Comparison of ENCODE assay signal across 8 cellular contexts in genomic region chr1:223704921-223705878, GRCh38. TPM values are rescaled to one million over a fixed set of nuclear protein-coding genes. Genes with fewer than 3 reads are reported as not detected.
A peak's percentile ranks its signal among the peaks of the same experiment; 100 is the strongest.
DNase-seq lines count a peak whose midpoint lies in the region; ATAC-seq, FAIRE-seq and TF ChIP-seq lines count a peak whose summit lies in the region.

No MANE protein-coding gene starts in this region.

- no peaks in the 10 kb centered on the region for H3K9me3 Mint-ChIP-seq in natural killer cell

- no peaks in the 10 kb centered on the region for H3K36me3 Mint-ChIP-seq in natural killer cell

- H3K27ac Mint-ChIP-seq in natural killer cell: peak overlapping the region; percentile 34 to 55

- intact Hi-C loops in natural killer cell (cut with micrococcal nuclease): no loop called here

- H3K27me3 ChIP-seq in BLaER1 treated with 17β-estradiol and CSF1 and Interleukin-3, amounts not matched to agents 10 nM and 100 nM: no peaks in the 10 kb centered on the region
- no peaks in the 10 kb centered on the region for H3K27me3 ChIP-seq in MG63

- peak; percentile 59 to 79 (median 79) for ATAC-seq in natural killer cell

- H3K4me2 ChIP-seq in BLaER1 treated with 17β-estradiol and CSF1 and Interleukin-3, amounts not matched to agents 10 nM and 100 nM: peak overlapping the region in 6 of 11 experiments; percentile 11 to 59 (median 37); a peak in 8 of 22 replicates

- no peak for TF ChIP-seq CTCF in natural killer cell (IDR thresholded peaks at IDR 0.05)

- no peak overlapping the region for H3K4me3 Mint-ChIP-seq in natural killer cell

- no peaks in the 10 kb centered on the region; a peak in 1 of 22 replicates for H4K20me1 ChIP-seq in BLaER1 treated with 17β-estradiol and CSF1 and Interleukin-3, amounts not matched to agents 10 nM and 100 nM

- DNase-seq in MG63: peak; percentile 61
- peak; percentile 61 for DNase-seq in dermis blood vessel endothelial cell
- no peak for DNase-seq in natural killer cell
- no peak for DNase-seq in frontal cortex (ENCODE audit: low spot score in 2 of 2)
- DNase-seq in midbrain (lab: John Stamatoyannopoulos, UW): no peak
- DNase-seq in NCI-H748 treated with DMSO at 0.1 percent for 48 hours (lab: John Stamatoyannopoulos, UW): no peak
- no peak for DNase-seq in activated naive CD4-positive, alpha-beta T cell treated with anti-CD3 and anti-CD28 coated beads, Interleukin-2, amount 50 U/mL, for 16 hours

- H3K27me3 Mint-ChIP-seq in natural killer cell (ENCODE audit: low read depth in 2 of 2): no peaks in the 10 kb centered on the region

- no peak overlapping the region for H3K9ac ChIP-seq in BLaER1 treated with 17β-estradiol and CSF1 and Interleukin-3, amounts not matched to agents 10 nM and 100 nM

- no peaks in the 10 kb centered on the region for H3K9me3 ChIP-seq in BLaER1 treated with 17β-estradiol and CSF1 and Interleukin-3, amounts not matched to agents 10 nM and 100 nM (replicated peaks in 1 of 11)
- no peaks in the 10 kb centered on the region for H3K9me3 ChIP-seq in MG63

- H3K4me1 Mint-ChIP-seq in natural killer cell: peaks cover 12 to 13% of the 10 kb centered on the region in 2 donors

- H3K4me3 ChIP-seq in BLaER1 treated with 17β-estradiol and CSF1 and Interleukin-3, amounts not matched to agents 10 nM and 100 nM: no peak overlapping the region
- H3K4me3 ChIP-seq in MG63: no peak overlapping the region

- FAIRE-seq in frontal cortex (lab: Jason Lieb, UNC): no peak

- no peaks in the 10 kb centered on the region for H3K36me3 ChIP-seq in BLaER1 treated with 17β-estradiol and CSF1 and Interleukin-3, amounts not matched to agents 10 nM and 100 nM
- no peaks in the 10 kb centered on the region for H3K36me3 ChIP-seq in MG63

- H3K4me1 ChIP-seq in BLaER1 treated with 17β-estradiol and CSF1 and Interleukin-3, amounts not matched to agents 10 nM and 100 nM: peaks cover 6 to 43% (median 17%) of the 10 kb centered on the region in 10 experiments; a peak in 16 of 20 replicates

- no peak overlapping the region for H3K27ac ChIP-seq in BLaER1 treated with 17β-estradiol and CSF1 and Interleukin-3, amounts not matched to agents 10 nM and 100 nM

RNA-seq across cellular contexts. Expression of gene CAPN2, which starts 7.1 kb away (rescaled TPM):
- 198 and 218 TPM in 2 replicates for total RNA-seq in MG63 (2014; rRNA removed; shearing (Covaris generic); ENCODE audit: low replicate concordance)
- total RNA-seq in dermis blood vessel endothelial cell: 159 and 248 TPM in 2 replicates
- 100 to 1,000 TPM; 228 to 275 (median 236) TPM for total RNA-seq in natural killer cell
- 36.7 TPM for total RNA-seq in frontal cortex

RNA-seq across cellular contexts. Expression of gene CAPN8, which starts 39.7 kb away (rescaled TPM):
- not detected in 2 replicates for total RNA-seq in MG63 (2014; rRNA removed; shearing (Covaris generic); ENCODE audit: low replicate concordance)
- total RNA-seq in dermis blood vessel endothelial cell (not detected in 2 replicates), natural killer cell (1 to 10 TPM in 1 of 3 donors, under 1 TPM in 2; 0.18 to 6.7 (median 0.84) TPM), frontal cortex (not detected)

Comparison
In these comparisons a context has a peak if more than half of its experiments do, and no peak if none do; other contexts are left out.
1. DNase-seq: peak in MG63 (single experiment) and dermis blood vessel endothelial cell (single experiment); none in natural killer cell (single experiment), frontal cortex (0 of 2), midbrain (single experiment), NCI-H748 treated with DMSO at 0.1 percent for 48 hours (single experiment) and activated naive CD4-positive, alpha-beta T cell treated with anti-CD3 and anti-CD28 coated beads, Interleukin-2, amount 50 U/mL, for 16 hours (single experiment).